In the genomic region with DNA sequence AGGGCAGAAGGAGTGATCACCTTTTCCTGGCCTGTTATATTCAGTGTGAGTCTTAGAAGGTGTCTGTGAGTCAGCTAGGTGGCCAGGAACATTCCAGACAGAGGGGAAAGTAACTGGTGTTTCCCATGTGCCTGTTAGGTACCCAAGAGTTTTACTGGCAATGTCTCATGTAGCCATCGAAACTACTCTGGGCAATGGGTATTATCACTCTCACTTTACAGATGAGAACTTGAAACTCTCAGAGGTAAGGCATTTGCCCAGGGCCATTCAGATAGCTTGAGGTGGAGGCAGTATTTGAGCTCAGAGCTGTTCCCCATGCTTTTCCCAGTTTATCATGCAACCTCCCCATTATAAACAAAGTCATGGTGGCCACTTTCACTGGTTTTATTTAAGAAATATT, we compare ENCODE assay signal across 9 cellular contexts.
"Had no signal": no experiment of that assay in that cellular context is flagged by ENCODE, and none has a peak within 500 bp of the region (broad histone marks: within the 10 kb centered on the region; RNA-seq: fewer than 3 reads in every experiment).

No MANE protein-coding gene starts in this region.

- H2AFZ ChIP-seq: GM23248 had no signal

- H3K4me3 Mint-ChIP-seq: HFFc6 had no signal

- ATAC-seq: HCT116, K562 had no signal

- H3K9me3 ChIP-seq: HAP-1 had no signal

- H3K27ac Mint-ChIP-seq: HFFc6 had no signal

- FAIRE-seq: HTR-8/SVneo, K562 had no signal

- H3K4me3 ChIP-seq: GM23248, HAP-1, K562 had no signal

- H3K27ac ChIP-seq: GM23248 had no signal

- DNase-seq: GM23248, GOT3, H7, HFFc6, IMR-90 had no signal

- H3K36me3 ChIP-seq: HAP-1 had no signal

- H3K9me3 Mint-ChIP-seq: HFFc6 had no signal

- H3K4me1 ChIP-seq: HAP-1 had no signal

- H3K9ac ChIP-seq: GM23248 had no signal
